1 cellular context compared by ENCODE assay signal in genomic region chr16:89565506-89566372, GRCh38.
TF ChIP-seq lines count a peak whose summit lies in the region.

No MANE protein-coding gene starts in this region.

TF ChIP-seq in HepG2, 621 proteins besides CTCF, POLR2A, EP300 and RAD21 (continued from another document and continues in another):
- TF ChIP-seq, protein P1, sequence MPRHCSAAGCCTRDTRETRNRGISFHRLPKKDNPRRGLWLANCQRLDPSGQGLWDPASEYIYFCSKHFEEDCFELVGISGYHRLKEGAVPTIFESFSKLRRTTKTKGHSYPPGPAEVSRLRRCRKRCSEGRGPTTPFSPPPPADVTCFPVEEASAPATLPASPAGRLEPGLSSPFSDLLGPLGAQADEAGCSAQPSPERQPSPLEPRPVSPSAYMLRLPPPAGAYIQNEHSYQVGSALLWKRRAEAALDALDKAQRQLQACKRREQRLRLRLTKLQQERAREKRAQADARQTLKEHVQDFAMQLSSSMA (CRISPR knock-in tag; IDR thresholded peaks at IDR 0.05), result no peak
- TF ChIP-seq ZNF709 (CRISPR knock-in tag; IDR thresholded peaks at IDR 0.05) (0 out of 2 replicates have a peak, but pooled peaks have one; percentile 28), HDAC1 (CRISPR knock-in tag; IDR thresholded peaks at IDR 0.05) (peak; percentile 67), HDAC6 (IDR thresholded peaks at IDR 0.05; ENCODE audit: low read depth, low read length) (no peak), KAT7 (CRISPR knock-in tag; IDR thresholded peaks at IDR 0.05; ENCODE audit: borderline replicate concordance) (no peak), DNMT3B (CRISPR knock-in tag; conservative IDR thresholded peaks at IDR 0.05) (0 out of 2 replicates have a peak, but pooled peaks have one; percentile 41), ZNF383 (CRISPR knock-in tag; IDR thresholded peaks at IDR 0.05; ENCODE audit: borderline replicate concordance) (no peak; the same call in 1 of the 2 replicates), ZNF337 (CRISPR knock-in tag; IDR thresholded peaks at IDR 0.05; ENCODE audit: borderline replicate concordance, low read depth) (no peak), ZBTB20 (CRISPR knock-in tag; IDR thresholded peaks at IDR 0.05; ENCODE audit: borderline replicate concordance, low read depth) (no peak), BHLHE40 (IDR thresholded peaks at IDR 0.05; ENCODE audit: low read length) (no peak; the same call in none of the 2 replicates), ZFP82 (CRISPR knock-in tag; IDR thresholded peaks at IDR 0.05; ENCODE audit: borderline replicate concordance) (no peak), ISX (CRISPR knock-in tag; conservative IDR thresholded peaks at IDR 0.05) (0 out of 2 replicates have a peak, but pooled peaks have one; percentile 39), NR2F2 (IDR thresholded peaks at IDR 0.05; ENCODE audit: borderline replicate concordance, low read depth) (no peak), CREM (IDR thresholded peaks at IDR 0.05) (no peak), CREM (CRISPR knock-in tag; IDR thresholded peaks at IDR 0.05) (no peak), FOXK2 (IDR thresholded peaks at IDR 0.05) (no peak), KLF13 (CRISPR knock-in tag; IDR thresholded peaks at IDR 0.05) (no peak), ZNF605 (CRISPR knock-in tag; IDR thresholded peaks at IDR 0.05) (no peak; the same call in 1 of the 2 replicates), SRY (CRISPR knock-in tag; IDR thresholded peaks at IDR 0.05) (peak; percentile 82; the same call in 1 of the 2 replicates), ZFAT (CRISPR knock-in tag; conservative IDR thresholded peaks at IDR 0.05) (no peak), KDM5B (CRISPR knock-in tag; IDR thresholded peaks at IDR 0.05; ENCODE audit: borderline replicate concordance) (peak; percentile 24; the same call in 1 of the 2 replicates), MEIS1 (CRISPR knock-in tag; IDR thresholded peaks at IDR 0.05; ENCODE audit: borderline replicate concordance) (peak; percentile 57; the same call in 1 of the 2 replicates), AKAP8 (CRISPR knock-in tag; IDR thresholded peaks at IDR 0.05) (peak; percentile 100), RXRB (CRISPR knock-in tag; IDR thresholded peaks at IDR 0.05; ENCODE audit: borderline replicate concordance) (no peak), NPAS2 (CRISPR knock-in tag; IDR thresholded peaks at IDR 0.05; ENCODE audit: borderline replicate concordance) (no peak), WIZ (CRISPR knock-in tag; IDR thresholded peaks at IDR 0.05) (no peak), ZNF275 (CRISPR knock-in tag; IDR thresholded peaks at IDR 0.05; ENCODE audit: borderline replicate concordance) (peak; percentile 90), BCL3 (CRISPR knock-in tag; IDR thresholded peaks at IDR 0.05) (peak; percentile 54; the same call in 1 of the 2 replicates), PBX2 (CRISPR knock-in tag; IDR thresholded peaks at IDR 0.05) (no peak), CHD2 (IDR thresholded peaks at IDR 0.05; ENCODE audit: low read depth, low read length) (no peak), NR1H2 (CRISPR knock-in tag; IDR thresholded peaks at IDR 0.05; ENCODE audit: borderline replicate concordance, low read depth) (no peak; the same call in 1 of the 2 replicates), ZNF160 (CRISPR knock-in tag; IDR thresholded peaks at IDR 0.05) (peak; percentile 56; the same call in 1 of the 2 replicates), PLRG1 (conservative IDR thresholded peaks at IDR 0.05) (no peak), STAT5B (CRISPR knock-in tag; IDR thresholded peaks at IDR 0.05) (0 out of 2 replicates have a peak, but pooled peaks have one; percentile 36), HNRNPK (IDR thresholded peaks at IDR 0.05; ENCODE audit: low read depth, low read length, poor library complexity, severe bottlenecking) (no peak), TRIM24 (CRISPR knock-in tag; IDR thresholded peaks at IDR 0.05) (no peak), SMARCE1 (IDR thresholded peaks at IDR 0.05; ENCODE audit: borderline replicate concordance) (no peak), ZBTB3 (CRISPR knock-in tag; IDR thresholded peaks at IDR 0.05; ENCODE audit: borderline replicate concordance, low read depth) (no peak; the same call in 1 of the 2 replicates), ZNF615 (CRISPR knock-in tag; IDR thresholded peaks at IDR 0.05; ENCODE audit: borderline replicate concordance) (no peak), ESRRA (CRISPR knock-in tag; IDR thresholded peaks at IDR 0.05; ENCODE audit: low read depth) (no peak; the same call in 1 of the 2 replicates), MTF1 (CRISPR knock-in tag; IDR thresholded peaks at IDR 0.05) (0 out of 2 replicates have a peak, but pooled peaks have one; percentile 64), AGO1 (IDR thresholded peaks at IDR 0.05; ENCODE audit: low read depth, low read length, poor library complexity, severe bottlenecking) (peak; percentile 100), PREB (CRISPR knock-in tag; IDR thresholded peaks at IDR 0.05) (no peak), BCLAF1 (IDR thresholded peaks at IDR 0.05) (no peak), ZNF451 (CRISPR knock-in tag; IDR thresholded peaks at IDR 0.05) (no peak), EED (CRISPR knock-in tag; IDR thresholded peaks at IDR 0.05) (peak; percentile 89), ZNF878 (CRISPR knock-in tag; IDR thresholded peaks at IDR 0.05) (no peak), ZBTB8A (CRISPR knock-in tag; IDR thresholded peaks at IDR 0.05; ENCODE audit: borderline replicate concordance, low read depth) (no peak), ZNF558 (CRISPR knock-in tag; IDR thresholded peaks at IDR 0.05; ENCODE audit: borderline replicate concordance) (no peak), RBM39 (IDR thresholded peaks at IDR 0.05; ENCODE audit: low read depth, low read length, poor library complexity, severe bottlenecking) (peak; percentile 91), ZNF263 (CRISPR knock-in tag; IDR thresholded peaks at IDR 0.05) (no peak), ZFP90 (CRISPR knock-in tag; IDR thresholded peaks at IDR 0.05; ENCODE audit: borderline replicate concordance) (peak; percentile 60)
- TF ChIP-seq, protein P2, sequence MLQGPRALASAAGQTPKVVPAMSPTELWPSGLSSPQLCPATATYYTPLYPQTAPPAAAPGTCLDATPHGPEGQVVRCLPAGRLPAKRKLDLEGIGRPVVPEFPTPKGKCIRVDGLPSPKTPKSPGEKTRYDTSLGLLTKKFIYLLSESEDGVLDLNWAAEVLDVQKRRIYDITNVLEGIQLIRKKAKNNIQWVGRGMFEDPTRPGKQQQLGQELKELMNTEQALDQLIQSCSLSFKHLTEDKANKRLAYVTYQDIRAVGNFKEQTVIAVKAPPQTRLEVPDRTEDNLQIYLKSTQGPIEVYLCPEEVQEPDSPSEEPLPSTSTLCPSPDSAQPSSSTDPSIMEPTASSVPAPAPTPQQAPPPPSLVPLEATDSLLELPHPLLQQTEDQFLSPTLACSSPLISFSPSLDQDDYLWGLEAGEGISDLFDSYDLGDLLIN (CRISPR knock-in tag; IDR thresholded peaks at IDR 0.05; ENCODE audit: borderline replicate concordance), result 0 out of 2 replicates have a peak, but pooled peaks have one; percentile 11
- TF ChIP-seq, protein P3, sequence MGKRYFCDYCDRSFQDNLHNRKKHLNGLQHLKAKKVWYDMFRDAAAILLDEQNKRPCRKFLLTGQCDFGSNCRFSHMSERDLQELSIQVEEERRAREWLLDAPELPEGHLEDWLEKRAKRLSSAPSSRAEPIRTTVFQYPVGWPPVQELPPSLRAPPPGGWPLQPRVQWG (CRISPR knock-in tag; IDR thresholded peaks at IDR 0.05; ENCODE audit: borderline replicate concordance, low read depth), result no peak
- TF ChIP-seq, protein P4, sequence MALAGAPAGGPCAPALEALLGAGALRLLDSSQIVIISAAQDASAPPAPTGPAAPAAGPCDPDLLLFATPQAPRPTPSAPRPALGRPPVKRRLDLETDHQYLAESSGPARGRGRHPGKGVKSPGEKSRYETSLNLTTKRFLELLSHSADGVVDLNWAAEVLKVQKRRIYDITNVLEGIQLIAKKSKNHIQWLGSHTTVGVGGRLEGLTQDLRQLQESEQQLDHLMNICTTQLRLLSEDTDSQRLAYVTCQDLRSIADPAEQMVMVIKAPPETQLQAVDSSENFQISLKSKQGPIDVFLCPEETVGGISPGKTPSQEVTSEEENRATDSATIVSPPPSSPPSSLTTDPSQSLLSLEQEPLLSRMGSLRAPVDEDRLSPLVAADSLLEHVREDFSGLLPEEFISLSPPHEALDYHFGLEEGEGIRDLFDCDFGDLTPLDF (CRISPR knock-in tag; IDR thresholded peaks at IDR 0.05), result no peak
- TF ChIP-seq, protein P5, sequence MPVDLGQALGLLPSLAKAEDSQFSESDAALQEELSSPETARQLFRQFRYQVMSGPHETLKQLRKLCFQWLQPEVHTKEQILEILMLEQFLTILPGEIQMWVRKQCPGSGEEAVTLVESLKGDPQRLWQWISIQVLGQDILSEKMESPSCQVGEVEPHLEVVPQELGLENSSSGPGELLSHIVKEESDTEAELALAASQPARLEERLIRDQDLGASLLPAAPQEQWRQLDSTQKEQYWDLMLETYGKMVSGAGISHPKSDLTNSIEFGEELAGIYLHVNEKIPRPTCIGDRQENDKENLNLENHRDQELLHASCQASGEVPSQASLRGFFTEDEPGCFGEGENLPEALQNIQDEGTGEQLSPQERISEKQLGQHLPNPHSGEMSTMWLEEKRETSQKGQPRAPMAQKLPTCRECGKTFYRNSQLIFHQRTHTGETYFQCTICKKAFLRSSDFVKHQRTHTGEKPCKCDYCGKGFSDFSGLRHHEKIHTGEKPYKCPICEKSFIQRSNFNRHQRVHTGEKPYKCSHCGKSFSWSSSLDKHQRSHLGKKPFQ (CRISPR knock-in tag; IDR thresholded peaks at IDR 0.05; ENCODE audit: insufficient replicate concordance), result no peak
- TF ChIP-seq, protein P6, sequence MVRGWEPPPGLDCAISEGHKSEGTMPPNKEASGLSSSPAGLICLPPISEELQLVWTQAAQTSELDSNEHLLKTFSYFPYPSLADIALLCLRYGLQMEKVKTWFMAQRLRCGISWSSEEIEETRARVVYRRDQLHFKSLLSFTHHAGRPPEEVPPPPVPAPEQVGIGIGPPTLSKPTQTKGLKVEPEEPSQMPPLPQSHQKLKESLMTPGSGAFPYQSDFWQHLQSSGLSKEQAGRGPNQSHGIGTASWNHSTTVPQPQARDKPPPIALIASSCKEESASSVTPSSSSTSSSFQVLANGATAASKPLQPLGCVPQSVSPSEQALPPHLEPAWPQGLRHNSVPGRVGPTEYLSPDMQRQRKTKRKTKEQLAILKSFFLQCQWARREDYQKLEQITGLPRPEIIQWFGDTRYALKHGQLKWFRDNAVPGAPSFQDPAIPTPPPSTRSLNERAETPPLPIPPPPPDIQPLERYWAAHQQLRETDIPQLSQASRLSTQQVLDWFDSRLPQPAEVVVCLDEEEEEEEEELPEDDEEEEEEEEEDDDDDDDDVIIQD (CRISPR knock-in tag; IDR thresholded peaks at IDR 0.05; ENCODE audit: low read depth), result peak; percentile 51; the same call in 1 of the 2 replicates
